Comparison of ENCODE assay signal across 9 cellular contexts in genomic region chr16:66844342-66845079, GRCh38. TPM values are rescaled to one million over a fixed set of nuclear protein-coding genes. Genes with fewer than 3 reads are reported as not detected.
DNase-seq lines count a peak whose midpoint lies in the region; ATAC-seq and TF ChIP-seq lines count a peak whose summit lies in the region.
"Had no signal": no experiment of that assay in that cellular context is flagged by ENCODE, and none has a peak within 500 bp of the region (broad histone marks: within the 10 kb centered on the region; RNA-seq: fewer than 3 reads in every experiment).

TSS of gene CA7 (plus strand) at chr16:66844414. CDS start at chr16:66844488, 74 bp downstream.

- peak within 1 kb of the TSS; percentile 70 for H3K4me3 ChIP-seq in ACC112 (ENCODE audit: low read depth, low read length)
- H3K4me3 ChIP-seq in esophagus (ENCODE audit: low read depth in 1 of 2, low read length in 2 of 2): peak within 1 kb of the TSS; percentile 31 to 44
- H3K4me3 ChIP-seq in naive thymus-derived CD4-positive, alpha-beta T cell (ENCODE audit: low read length): no peak within 1 kb of the TSS

- intact Hi-C loops in naive thymus-derived CD4-positive, alpha-beta T cell (cut with micrococcal nuclease): no loop called here

- POLR2A ChIA-PET in naive thymus-derived CD4-positive, alpha-beta T cell (lab: Charles Lee): no interaction called here
- POLR2A ChIA-PET in HEK293T (lab: Yijun Ruan, JAX): interaction anchor here (0.7 kb wide), 1 partner anchor 14 kb away, joined by 3 read pairs; the partner anchor contains the start of gene NAE1

- H3K27me3 ChIP-seq in ACC112 (ENCODE audit: insufficient read depth, low read length) (peaks cover 37% of the 10 kb centered on the region), esophagus (ENCODE audit: control insufficient read depth in 1 of 2, insufficient read depth in 2 of 2, low read length in 2 of 2) (peaks cover 0 to 9% of the 10 kb centered on the region in 2 donors)
- no peaks in the 10 kb centered on the region for H3K27me3 ChIP-seq in naive thymus-derived CD4-positive, alpha-beta T cell (ENCODE audit: control insufficient read depth in 2 of 2, insufficient read depth in 2 of 2, low read length in 2 of 2)

- WGBS in esophagus, 2 donors: 1 to 2% methylated on average over 79 of the region's 79 CpGs

- no peak within 1 kb of the TSS for H2AFZ ChIP-seq in ACC112 (ENCODE audit: low read length, unreplicated experiment)

- peaks cover 6% of the 10 kb centered on the region for H3K4me1 ChIP-seq in ACC112 (ENCODE audit: control insufficient read depth, insufficient read depth, low read length, unreplicated experiment)
- peaks cover 7 to 8% of the 10 kb centered on the region in 2 donors for H3K4me1 ChIP-seq in esophagus (ENCODE audit: control insufficient read depth in 2 of 2, insufficient read depth in 2 of 2, low read length in 1 of 2)
- H3K4me1 ChIP-seq in naive thymus-derived CD4-positive, alpha-beta T cell (ENCODE audit: control insufficient read depth in 2 of 2, insufficient read depth in 2 of 2, low read length in 2 of 2): peaks cover 0 to 4% of the 10 kb centered on the region in 2 donors

- H3K9me3 Mint-ChIP-seq in naive thymus-derived CD4-positive, alpha-beta T cell: peaks cover 0 to 2% (median 0%) of the 10 kb centered on the region in 11 donors

- DNase-seq in NCI-H69 (lab: John Stamatoyannopoulos, UW) (peak; percentile 14), HEK293T (ENCODE audit: extremely low spot score) (no peak), kidney glomerular epithelial cell (lab: John Stamatoyannopoulos, UW) (no peak)
- DNase-seq in naive thymus-derived CD4-positive, alpha-beta T cell: no peak

- H3K27ac Mint-ChIP-seq in naive thymus-derived CD4-positive, alpha-beta T cell: peak within 1 kb of the TSS in 2 of 9 donors; percentile 45 to 76

- H3K4me1 Mint-ChIP-seq in naive thymus-derived CD4-positive, alpha-beta T cell: peaks cover 0 to 21% (median 5%) of the 10 kb centered on the region in 7 donors

- H3K27ac ChIP-seq in ACC112 (ENCODE audit: low read depth, low read length): no peak within 1 kb of the TSS
- H3K27ac ChIP-seq in esophagus (ENCODE audit: low read depth in 2 of 2, low read length in 1 of 2): no peak within 1 kb of the TSS
- H3K27ac ChIP-seq in naive thymus-derived CD4-positive, alpha-beta T cell (ENCODE audit: low read depth, low read length): no peak within 1 kb of the TSS

- H3K36me3 ChIP-seq in ACC112 (ENCODE audit: insufficient read depth, low read length): no peaks in the 10 kb centered on the region
- H3K36me3 ChIP-seq in esophagus (ENCODE audit: control insufficient read depth in 2 of 2, insufficient read depth in 2 of 2, low read length in 1 of 2): no peaks in the 10 kb centered on the region
- no peaks in the 10 kb centered on the region for H3K36me3 ChIP-seq in naive thymus-derived CD4-positive, alpha-beta T cell (ENCODE audit: control insufficient read depth in 2 of 3, insufficient read depth in 3 of 3, low read length in 3 of 3)

- H3K36me3 Mint-ChIP-seq in naive thymus-derived CD4-positive, alpha-beta T cell: peaks cover 0 to 3% (median 0%) of the 10 kb centered on the region in 5 donors

- peaks cover 35 to 53% (median 38%) of the 10 kb centered on the region in 5 donors for H3K27me3 Mint-ChIP-seq in naive thymus-derived CD4-positive, alpha-beta T cell

- CTCF ChIA-PET in naive thymus-derived CD4-positive, alpha-beta T cell (lab: Charles Lee): interaction anchor here (1.2 kb wide), 1 partner anchor 14 kb away, joined by 3 read pairs; the partner anchor contains the start of gene NAE1
- CTCF ChIA-PET in HEK293T (lab: Yijun Ruan, JAX): interaction anchor here (1.0 to 1.9 kb wide), 2 partner anchors 14 kb away, joined by 7 read pairs; partner anchors contain the start of gene NAE1

- peaks cover 0 to 2% of the 10 kb centered on the region in 2 donors for H3K9me3 ChIP-seq in esophagus (ENCODE audit: control insufficient read depth in 2 of 2, insufficient read depth in 1 of 2, low read depth in 1 of 2, low read length in 1 of 2)
- H3K9me3 ChIP-seq in naive thymus-derived CD4-positive, alpha-beta T cell (ENCODE audit: control insufficient read depth in 2 of 3, low read length in 3 of 3): no peaks in the 10 kb centered on the region

- H3K79me2 ChIP-seq in ACC112 (ENCODE audit: control insufficient read depth, insufficient read depth, low read length, unreplicated experiment): no peaks in the 10 kb centered on the region

- H3K4me3 Mint-ChIP-seq in naive thymus-derived CD4-positive, alpha-beta T cell: peak within 1 kb of the TSS; percentile 36 to 82 (median 68)

- ATAC-seq in naive thymus-derived CD4-positive, alpha-beta T cell: peak; percentile 24
- ATAC-seq in GM21447 (IDR thresholded peaks at IDR 0.05; ENCODE audit: unreplicated experiment) (no peak), GM18858 (IDR thresholded peaks at IDR 0.05; ENCODE audit: unreplicated experiment) (no peak)

TF ChIP-seq in HEK293T, 16 proteins besides CTCF, POLR2A, EP300 and RAD21:
- TF ChIP-seq CTBP1 (IDR thresholded peaks at IDR 0.05; ENCODE audit: borderline replicate concordance) (no peak), L3MBTL2 (conservative IDR thresholded peaks at IDR 0.05) (no peak), FOXA1 (IDR thresholded peaks at IDR 0.05) (no peak), NFRKB (IDR thresholded peaks at IDR 0.05) (no peak), LEF1 (IDR thresholded peaks at IDR 0.05; ENCODE audit: borderline replicate concordance) (no peak), SP1 (IDR thresholded peaks at IDR 0.05) (no peak), FOXM1 (IDR thresholded peaks at IDR 0.05; ENCODE audit: borderline replicate concordance) (no peak), HDGF (IDR thresholded peaks at IDR 0.05; ENCODE audit: borderline replicate concordance) (no peak), ELF4 (IDR thresholded peaks at IDR 0.05) (no peak)
TF ChIP-seq in HEK293T: peak in this region for 0.

RNA-seq across cellular contexts. Expression of gene CA7, which starts in this region (rescaled TPM):
- polyA plus RNA-seq in esophagus: under 1 TPM in 1 of 2 donors, not detected in 1; 0.06 TPM
- total RNA-seq in naive thymus-derived CD4-positive, alpha-beta T cell: not detected
- polyA plus RNA-seq in naive thymus-derived CD4-positive, alpha-beta T cell: not detected
- total RNA-seq: M059J had no signal

Comparison
In these comparisons a context has a peak if more than half of its experiments do, and no peak if none do; other contexts are left out.
1. Peak in ATAC-seq in naive thymus-derived CD4-positive, alpha-beta T cell; RNA of the gene not detected or under 1 TPM.